In the genomic region with DNA sequence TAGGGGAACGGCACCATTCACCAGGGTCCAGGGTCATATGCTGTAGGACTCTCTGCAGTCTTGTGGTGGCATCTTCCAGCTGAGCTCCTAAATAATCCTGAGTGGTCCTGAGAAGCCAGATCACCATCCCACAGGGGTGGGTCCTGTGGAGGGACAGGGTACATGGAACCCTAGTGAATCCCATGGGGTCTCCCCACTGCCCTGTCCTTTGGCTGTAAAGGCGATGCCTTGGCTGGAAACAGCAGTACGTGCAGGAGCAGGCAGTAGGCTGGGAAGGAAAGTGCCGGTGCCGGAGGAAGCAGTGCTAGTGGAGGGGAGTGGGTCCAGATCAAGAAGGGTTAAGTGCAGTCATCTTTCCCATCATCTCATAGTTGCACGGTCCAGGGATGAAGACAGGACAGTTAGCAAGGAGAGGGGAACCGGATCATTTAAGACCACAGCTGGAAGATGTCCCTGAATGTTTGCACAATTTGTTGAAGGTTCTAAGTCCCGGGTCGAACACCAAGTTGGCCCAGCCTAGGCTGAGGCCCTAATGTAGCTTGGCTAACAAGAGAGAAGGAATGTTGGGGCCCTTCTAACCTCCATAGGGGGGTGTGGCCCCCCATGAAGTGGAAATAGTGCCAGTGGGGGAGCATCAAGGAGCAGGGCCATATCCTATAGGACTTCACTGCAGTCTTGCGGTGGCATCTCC, we compare ENCODE assay signal across 1 cellular context.
TF ChIP-seq lines count a peak whose summit lies in the region.

No MANE protein-coding gene starts in this region.

TF ChIP-seq in K562, 482 proteins besides CTCF, POLR2A, EP300 and RAD21:
- no peak for TF ChIP-seq ZNF134 (CRISPR knock-in tag; conservative IDR thresholded peaks at IDR 0.05)
- TF ChIP-seq, protein P1, sequence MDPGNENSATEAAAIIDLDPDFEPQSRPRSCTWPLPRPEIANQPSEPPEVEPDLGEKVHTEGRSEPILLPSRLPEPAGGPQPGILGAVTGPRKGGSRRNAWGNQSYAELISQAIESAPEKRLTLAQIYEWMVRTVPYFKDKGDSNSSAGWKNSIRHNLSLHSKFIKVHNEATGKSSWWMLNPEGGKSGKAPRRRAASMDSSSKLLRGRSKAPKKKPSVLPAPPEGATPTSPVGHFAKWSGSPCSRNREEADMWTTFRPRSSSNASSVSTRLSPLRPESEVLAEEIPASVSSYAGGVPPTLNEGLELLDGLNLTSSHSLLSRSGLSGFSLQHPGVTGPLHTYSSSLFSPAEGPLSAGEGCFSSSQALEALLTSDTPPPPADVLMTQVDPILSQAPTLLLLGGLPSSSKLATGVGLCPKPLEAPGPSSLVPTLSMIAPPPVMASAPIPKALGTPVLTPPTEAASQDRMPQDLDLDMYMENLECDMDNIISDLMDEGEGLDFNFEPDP (CRISPR knock-in tag; IDR thresholded peaks at IDR 0.05) = 0 out of 2 replicates have a peak, but pooled peaks have one; percentile 30
